ENCODE assay signal across 1 cellular context in genomic region chr5:179621551-179621971, GRCh38.
TF ChIP-seq lines count a peak whose summit lies in the region.

No MANE protein-coding gene starts in this region.

TF ChIP-seq in HCT116, 20 proteins besides CTCF, POLR2A, EP300 and RAD21 (continued from another document):
- TF ChIP-seq ELF1 (IDR thresholded peaks at IDR 0.05; ENCODE audit: borderline replicate concordance, low read depth) (no peak), FOSL1 (IDR thresholded peaks at IDR 0.05; ENCODE audit: low read depth) (no peak), TCF7L2 (IDR thresholded peaks at IDR 0.05; ENCODE audit: borderline replicate concordance, extremely low read depth, insufficient read depth, insufficient read length) (no peak), ZNF274 (IDR thresholded peaks at IDR 0.05; ENCODE audit: low read depth, low read length) (no peak)
